Comparison of ENCODE assay signal across 8 cellular contexts in the genomic region with DNA sequence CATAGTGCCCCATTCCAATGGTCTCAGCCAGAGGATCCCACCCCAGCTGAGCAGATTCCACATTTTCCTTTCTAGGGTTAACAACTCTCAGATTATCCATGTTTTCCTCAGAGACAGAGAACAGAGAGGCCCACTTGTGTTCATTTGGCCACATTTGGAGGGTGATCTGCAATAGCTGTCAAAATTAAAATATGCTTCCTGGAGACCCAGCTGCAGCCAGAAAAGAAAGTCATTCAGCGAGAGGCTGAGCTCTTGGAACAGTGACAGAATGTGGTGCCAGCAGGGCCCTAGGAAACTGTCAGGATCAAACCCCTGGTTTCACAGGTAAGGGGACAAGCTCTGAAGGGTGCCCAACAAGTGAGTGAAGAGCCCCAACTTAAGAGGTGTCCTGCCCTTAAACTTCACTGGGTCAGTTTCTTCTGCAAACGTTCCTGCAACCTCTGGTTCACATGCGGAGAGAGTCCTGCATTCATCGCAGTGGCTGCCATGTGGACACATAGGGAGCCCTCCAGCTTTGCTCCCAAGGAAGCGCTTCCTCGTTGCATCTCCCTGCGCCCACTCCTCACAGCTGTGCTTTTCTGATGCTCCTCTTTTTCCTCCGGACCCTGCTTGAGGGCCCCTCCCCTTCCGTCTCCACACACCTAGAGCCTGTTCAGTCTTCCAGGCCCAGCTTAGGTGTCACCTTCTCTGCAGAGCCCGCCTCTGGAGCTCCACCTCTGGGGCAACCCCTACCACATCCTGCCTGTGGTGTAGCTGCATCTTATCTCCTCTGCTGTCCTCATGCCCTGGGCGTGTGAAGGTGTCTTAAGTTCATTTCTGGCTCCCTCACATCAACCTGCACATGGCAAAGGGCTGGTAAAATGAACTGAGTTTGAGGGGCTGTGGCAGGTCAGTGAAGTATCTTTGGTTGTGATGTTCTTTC. TPM values are rescaled to one million over a fixed set of nuclear protein-coding genes. Genes with fewer than 3 reads are reported as not detected.
DNase-seq lines count a peak whose midpoint lies in the region; ATAC-seq and TF ChIP-seq lines count a peak whose summit lies in the region.

No MANE protein-coding gene starts in this region.

- TF ChIP-seq CTCF in GM23338 (conservative IDR thresholded peaks at IDR 0.05; ENCODE audit: low read depth in 2 of 2), result no peak

- DNase-seq in GM23338 (ENCODE audit: low spot score) (no peak), middle frontal gyrus (ENCODE audit: extremely low spot score, low spot score) (no peak), hippocampal formation (lab: John Stamatoyannopoulos, UW) (no peak), NCI-H748 treated with DMSO at 0.1 percent for 48 hours (lab: John Stamatoyannopoulos, UW) (no peak)
- DNase-seq in activated CD4-positive, alpha-beta T cell treated with anti-CD3 and anti-CD28 coated beads, Interleukin-2, amount 10 ng/mL, durations not matched to agents 7 days and 5 days, result peak; percentile 92
- DNase-seq in effector memory CD4-positive, alpha-beta T cell, result peak; percentile 78 to 81 (median 80)
- peak; percentile 73 for DNase-seq in stimulated activated CD8-positive, alpha-beta memory T cell treated with anti-CD3 and anti-CD28 coated beads, Interleukin-12 subunit alpha, Interleukin-12 subunit beta, amount 100 ng/mL, for 1 hour (ENCODE audit: low read depth)

- peaks cover 8% of the 10 kb centered on the region for H3K27me3 Mint-ChIP-seq in GM23338 (ENCODE audit: insufficient read depth, low read depth, poor library complexity)
- H3K27me3 Mint-ChIP-seq in activated CD4-positive, alpha-beta T cell treated with anti-CD3 and anti-CD28 coated beads, Interleukin-2, amount 10 ng/mL, durations not matched to agents 7 days and 5 days, result no peaks in the 10 kb centered on the region

- H3K4me1 ChIP-seq in GM23338 (ENCODE audit: insufficient read depth), result 0 out of 2 replicates have a peak, but pooled peaks cover 2% of the 10 kb centered on the region
- peaks cover 58% of the 10 kb centered on the region for H3K4me1 ChIP-seq in effector memory CD4-positive, alpha-beta T cell (ENCODE audit: control insufficient read depth, insufficient read depth, low read length, poor library complexity, severe bottlenecking)

- no peak overlapping the region for H3K4me3 Mint-ChIP-seq in GM23338
- H3K4me3 Mint-ChIP-seq in activated CD4-positive, alpha-beta T cell treated with anti-CD3 and anti-CD28 coated beads, Interleukin-2, amount 10 ng/mL, durations not matched to agents 7 days and 5 days, result peak overlapping the region; percentile 45

- no peaks in the 10 kb centered on the region for H3K79me2 ChIP-seq in GM23338 (replicated peaks; ENCODE audit: insufficient read depth)

- CTCF ChIA-PET in activated CD4-positive, alpha-beta T cell treated with anti-CD3 and anti-CD28 coated beads, Interleukin-2, amount 10 ng/mL, durations not matched to agents 7 days and 5 days (lab: Charles Lee), result interaction anchor here (0.6 to 2.5 kb wide), 9 partner anchors 8 to 41 kb away, joined by 3 to 12 read pairs (median 4); no protein-coding TSS in a partner anchor

- no peak overlapping the region for H2AFZ ChIP-seq in GM23338

- H3K4me3 ChIP-seq in GM23338, result no peak overlapping the region
- H3K4me3 ChIP-seq in effector memory CD4-positive, alpha-beta T cell (ENCODE audit: insufficient read depth, low read depth, low read length, poor library complexity, severe bottlenecking), result peak overlapping the region; percentile 8

- H3K9me3 Mint-ChIP-seq in GM23338, result no peaks in the 10 kb centered on the region
- H3K9me3 Mint-ChIP-seq in activated CD4-positive, alpha-beta T cell treated with anti-CD3 and anti-CD28 coated beads, Interleukin-2, amount 10 ng/mL, durations not matched to agents 7 days and 5 days, result peaks cover 2% of the 10 kb centered on the region

- no peaks in the 10 kb centered on the region; the same call in 2 of the 3 replicates for H3K36me3 Mint-ChIP-seq in GM23338 (ENCODE audit: low read depth)
- H3K36me3 Mint-ChIP-seq in activated CD4-positive, alpha-beta T cell treated with anti-CD3 and anti-CD28 coated beads, Interleukin-2, amount 10 ng/mL, durations not matched to agents 7 days and 5 days (ENCODE audit: low read depth), result peaks cover 32% of the 10 kb centered on the region

- H3K4me2 ChIP-seq in GM23338, result no peak overlapping the region

- no peaks in the 10 kb centered on the region for H4K20me1 ChIP-seq in GM23338 (replicated peaks; ENCODE audit: insufficient read depth)

- no peak overlapping the region for H3K27ac ChIP-seq in GM23338 (ENCODE audit: low read depth)
- peak overlapping the region; percentile 64 for H3K27ac ChIP-seq in effector memory CD4-positive, alpha-beta T cell (ENCODE audit: insufficient read depth, low read length, poor library complexity, severe bottlenecking)

- peak; percentile 52 for ATAC-seq in GM23338
- ATAC-seq in HG03045 (IDR thresholded peaks at IDR 0.05; ENCODE audit: unreplicated experiment), result no peak

- POLR2A ChIA-PET in activated CD4-positive, alpha-beta T cell treated with anti-CD3 and anti-CD28 coated beads, Interleukin-2, amount 10 ng/mL, durations not matched to agents 7 days and 5 days (lab: Charles Lee), result interaction anchor here (0.6 to 1.0 kb wide), 3 partner anchors 9 to 25 kb away, joined by 3 to 4 read pairs (median 4); no protein-coding TSS in a partner anchor

- no peaks in the 10 kb centered on the region for H3K36me3 ChIP-seq in GM23338 (ENCODE audit: insufficient read depth)
- H3K36me3 ChIP-seq in effector memory CD4-positive, alpha-beta T cell (ENCODE audit: control insufficient read depth, insufficient read depth, low read length), result no peaks in the 10 kb centered on the region

- H3K4me1 Mint-ChIP-seq in GM23338, result peaks cover 19% of the 10 kb centered on the region
- peaks cover 58% of the 10 kb centered on the region for H3K4me1 Mint-ChIP-seq in activated CD4-positive, alpha-beta T cell treated with anti-CD3 and anti-CD28 coated beads, Interleukin-2, amount 10 ng/mL, durations not matched to agents 7 days and 5 days

- H3F3A ChIP-seq in GM23338 (replicated peaks; ENCODE audit: low read depth), result no peaks in the 10 kb centered on the region

- H3K9me3 ChIP-seq in effector memory CD4-positive, alpha-beta T cell (ENCODE audit: control insufficient read depth, low read length), result no peaks in the 10 kb centered on the region

- no peak overlapping the region for H3K27ac Mint-ChIP-seq in GM23338
- peak overlapping the region; percentile 89 for H3K27ac Mint-ChIP-seq in activated CD4-positive, alpha-beta T cell treated with anti-CD3 and anti-CD28 coated beads, Interleukin-2, amount 10 ng/mL, durations not matched to agents 7 days and 5 days

- no peaks in the 10 kb centered on the region for H3K27me3 ChIP-seq in GM23338 (ENCODE audit: insufficient read depth)
- no peaks in the 10 kb centered on the region for H3K27me3 ChIP-seq in effector memory CD4-positive, alpha-beta T cell (replicated peaks; ENCODE audit: control insufficient read depth, insufficient read depth, low read length, poor library complexity, severe bottlenecking)

- H3K9me2 ChIP-seq in GM23338 (ENCODE audit: insufficient read depth), result no peaks in the 10 kb centered on the region

TF ChIP-seq in GM23338, 12 proteins besides CTCF, POLR2A, EP300 and RAD21:
- no peak for TF ChIP-seq CREB1 (CRISPR knock-in tag; IDR thresholded peaks at IDR 0.05; ENCODE audit: low read depth)

RNA-seq across cellular contexts. Expression of gene UCP3, which starts 3.9 kb away (rescaled TPM):
- total RNA-seq in GM23338 (2014; rRNA removed; shearing (Covaris generic)), result 0.21 TPM in 1 of 2 replicates, not detected in the other
- polyA plus RNA-seq in GM23338 (2016; fragmentation: Nextera tagmentation; extraction: Ambion mirVana), result 0.21 and 0.40 TPM in 2 replicates
- total RNA-seq in activated CD4-positive, alpha-beta T cell treated with anti-CD3 and anti-CD28 coated beads, Interleukin-2, amount 10 ng/mL, durations not matched to agents 7 days and 5 days, result 1 to 10 TPM; 2.5 to 3.2 TPM

RNA-seq across cellular contexts. Expression of gene UCP2, which starts 22.3 kb away (rescaled TPM):
- total RNA-seq in GM23338 (2014; rRNA removed; shearing (Covaris generic)), result 69.8 and 76.9 TPM in 2 replicates
- 59.4 and 60.1 TPM in 2 replicates for polyA plus RNA-seq in GM23338 (2016; fragmentation: Nextera tagmentation; extraction: Ambion mirVana)
- total RNA-seq in activated CD4-positive, alpha-beta T cell treated with anti-CD3 and anti-CD28 coated beads, Interleukin-2, amount 10 ng/mL, durations not matched to agents 7 days and 5 days, result 100 to 1,000 TPM; 326 to 344 TPM

RNA-seq across cellular contexts. Expression of gene DNAJB13, which starts 54.1 kb away (rescaled TPM):
- total RNA-seq in GM23338 (2014; rRNA removed; shearing (Covaris generic)), result 0.14 TPM in 1 of 2 replicates, not detected in the other
- polyA plus RNA-seq in GM23338 (2016; fragmentation: Nextera tagmentation; extraction: Ambion mirVana), result 0.32 and 0.50 TPM in 2 replicates
- total RNA-seq in activated CD4-positive, alpha-beta T cell treated with anti-CD3 and anti-CD28 coated beads, Interleukin-2, amount 10 ng/mL, durations not matched to agents 7 days and 5 days, result under 1 TPM; 0.15 to 0.31 TPM

Comparison
In these comparisons a context has a peak if more than half of its experiments do, and no peak if none do; other contexts are left out.
1. DNase-seq: peak in activated CD4-positive, alpha-beta T cell treated with anti-CD3 and anti-CD28 coated beads, Interleukin-2, amount 10 ng/mL, durations not matched to agents 7 days and 5 days (single experiment), effector memory CD4-positive, alpha-beta T cell (3 of 3) and stimulated activated CD8-positive, alpha-beta memory T cell treated with anti-CD3 and anti-CD28 coated beads, Interleukin-12 subunit alpha, Interleukin-12 subunit beta, amount 100 ng/mL, for 1 hour (single experiment); none in GM23338 (single experiment), middle frontal gyrus (single experiment), hippocampal formation (0 of 2) and NCI-H748 treated with DMSO at 0.1 percent for 48 hours (single experiment).